8 cellular contexts compared by ENCODE assay signal in the genomic region with DNA sequence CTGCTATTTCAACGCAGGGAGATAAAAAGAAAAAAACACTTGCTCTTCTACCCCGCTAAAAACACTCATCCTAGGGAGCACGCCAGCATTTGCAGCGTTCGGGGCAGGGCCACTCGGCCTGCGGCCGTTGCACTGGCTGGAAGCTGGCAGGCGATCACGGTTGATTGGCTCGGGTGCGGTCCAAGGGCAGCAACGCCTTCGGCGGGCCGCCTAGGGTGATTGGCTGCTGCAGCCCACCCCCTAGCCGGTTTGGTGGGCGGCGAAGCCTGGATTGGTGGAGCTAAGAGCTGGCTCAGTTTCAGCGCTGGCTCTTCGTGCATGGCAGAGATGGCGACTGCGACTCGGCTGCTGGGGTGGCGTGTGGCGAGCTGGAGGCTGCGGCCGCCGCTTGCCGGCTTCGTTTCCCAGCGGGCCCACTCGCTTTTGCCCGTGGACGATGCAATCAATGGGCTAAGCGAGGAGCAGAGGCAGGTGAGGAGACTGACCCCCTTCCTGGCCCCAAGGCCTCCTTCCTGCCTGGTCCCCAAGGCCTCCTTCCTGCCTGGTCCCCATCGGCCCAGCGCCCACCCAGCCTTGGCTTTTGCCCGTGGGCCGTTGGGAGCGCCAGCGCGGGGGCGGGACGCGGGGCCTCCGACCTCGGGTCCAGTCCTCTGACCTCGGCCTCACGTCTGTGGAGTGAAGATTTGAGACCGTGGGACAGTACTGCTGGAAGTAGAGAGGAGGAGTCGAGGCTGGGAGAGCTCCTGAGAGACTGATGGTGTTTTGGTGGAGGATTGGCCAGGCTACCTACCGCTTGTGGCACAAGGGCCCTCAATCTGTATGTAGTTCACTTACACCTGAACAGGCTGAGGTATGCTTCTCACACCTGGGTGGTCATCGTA. TPM values are rescaled to one million over a fixed set of nuclear protein-coding genes. Genes with fewer than 3 reads are reported as not detected.
DNase-seq lines count a peak whose midpoint lies in the region; ATAC-seq and TF ChIP-seq lines count a peak whose summit lies in the region.

TSS of gene IVD (plus strand) at position 295 of the 881 bp plus-strand sequence. CDS start at position 328, 33 bp downstream.

- peak within 1 kb of the TSS; percentile 93 for H3K4me3 Mint-ChIP-seq in natural killer cell

- ATAC-seq in natural killer cell = peak; percentile 99 to 100 (median 99)

- H3K9me3 Mint-ChIP-seq in natural killer cell = no peaks in the 10 kb centered on the region

- DNase-seq in Daoy (ENCODE audit: low read depth) (peak; percentile 98), H4 (ENCODE audit: low spot score) (peak; percentile 89), fibroblast of peridontal ligament (ENCODE audit: extremely low read depth) (peak; percentile 94), natural killer cell (peak; percentile 85)
- peak; percentile 80 for DNase-seq in activated T-helper 9 cell treated with anti-CD3 and anti-CD28 coated beads, Interleukin-2, amount 50 U/mL, for 16 hours (ENCODE audit: low read depth)
- peak; percentile 91 for DNase-seq in stimulated activated naive CD4-positive, alpha-beta T cell treated with Interleukin-2 at 50 U/mL for 16 hours (lab: John Stamatoyannopoulos, UW)

- intact Hi-C loops in natural killer cell (cut with micrococcal nuclease) = loop anchor here (1.0 kb wide), 3 partner anchors 22 to 48 kb away; no protein-coding TSS in a partner anchor

- H3K4me1 Mint-ChIP-seq in natural killer cell = peaks cover 27 to 28% of the 10 kb centered on the region in 2 donors

- peak within 1 kb of the TSS; percentile 73 to 87 for H3K27ac Mint-ChIP-seq in natural killer cell

- peaks cover 50% of the 10 kb centered on the region for H3K79me2 ChIP-seq in Loucy (ENCODE audit: insufficient read depth, low read length)

- H3K9ac ChIP-seq in Loucy (ENCODE audit: low read depth, low read length, poor library complexity, severe bottlenecking) = peak within 1 kb of the TSS; percentile 86

- H3K4me3 ChIP-seq in Loucy (ENCODE audit: low read length, poor library complexity, severe bottlenecking) = peak within 1 kb of the TSS; percentile 88

- H3K4me1 ChIP-seq in Loucy (ENCODE audit: insufficient read depth, low read length, poor library complexity, severe bottlenecking) = peaks cover 23% of the 10 kb centered on the region

- peaks cover 2% of the 10 kb centered on the region for H3K36me3 Mint-ChIP-seq in natural killer cell

- no peaks in the 10 kb centered on the region for H3F3A ChIP-seq in Loucy (ENCODE audit: low read depth)

- no peaks in the 10 kb centered on the region for H3K9me2 ChIP-seq in Loucy (replicated peaks; ENCODE audit: low read depth, low read length)

- H3K27me3 ChIP-seq in Loucy (ENCODE audit: insufficient read depth, low read length, poor library complexity, severe bottlenecking) = no peaks in the 10 kb centered on the region

- peaks cover 8% of the 10 kb centered on the region for H3K36me3 ChIP-seq in Loucy (ENCODE audit: insufficient read depth, low read length)

- H3K9me3 ChIP-seq in Loucy (ENCODE audit: insufficient read depth, low read depth, low read length) = no peaks in the 10 kb centered on the region

- TF ChIP-seq CTCF in Loucy (conservative IDR thresholded peaks at IDR 0.05; ENCODE audit: low read length) = no peak
- TF ChIP-seq CTCF in natural killer cell (IDR thresholded peaks at IDR 0.05) = no peak

- TF ChIP-seq POLR2A in Raji (IDR thresholded peaks at IDR 0.05; ENCODE audit: insufficient read depth, low read depth, low read length) = peak; percentile 86

- no peaks in the 10 kb centered on the region for H3K27me3 Mint-ChIP-seq in natural killer cell (ENCODE audit: low read depth in 2 of 2)

- H4K20me1 ChIP-seq in Loucy (ENCODE audit: insufficient read depth, low read length, poor library complexity, severe bottlenecking) = peaks cover 36% of the 10 kb centered on the region

- peak within 1 kb of the TSS; percentile 93 for H3K4me2 ChIP-seq in Loucy (ENCODE audit: low read depth, low read length, poor library complexity, severe bottlenecking)

- peak within 1 kb of the TSS; percentile 77 for H2AFZ ChIP-seq in Loucy (ENCODE audit: low read length)

RNA-seq across cellular contexts. Expression of gene IVD, which starts in this region (rescaled TPM):
- total RNA-seq in Daoy (2014; rRNA removed; shearing (Covaris generic)) = 17.9 and 23.4 TPM in 2 replicates
- 9.1 and 13.6 TPM in 2 replicates for total RNA-seq in H4 (2014; rRNA removed; shearing (Covaris generic))
- 10 to 100 TPM; 56.2 to 76.8 (median 67.3) TPM for total RNA-seq in natural killer cell

Comparison
In these comparisons a context has a peak if more than half of its experiments do, and no peak if none do; other contexts are left out.
1. Peak in every context shown above with its lines: DNase-seq, ATAC-seq and H3K4me3 ChIP-seq.